12 cellular contexts compared by ENCODE assay signal in genomic region chr1:173297798-173298391, GRCh38.
DNase-seq lines count a peak whose midpoint lies in the region; ATAC-seq and TF ChIP-seq lines count a peak whose summit lies in the region.
"Had no signal": no experiment of that assay in that cellular context is flagged by ENCODE, and none has a peak within 500 bp of the region (broad histone marks: within the 10 kb centered on the region; RNA-seq: fewer than 3 reads in every experiment).

No MANE protein-coding gene starts in this region.

- no peak overlapping the region for H3K27ac ChIP-seq in gastroesophageal sphincter
- H3K27ac ChIP-seq: HL-60, ovary had no signal

- DNase-seq in activated T-cell treated with anti-CD3 and anti-CD28 coated beads for 48 hours (ENCODE audit: low read depth) (peak; percentile 30), SW480 (ENCODE audit: low spot score) (peak; percentile 10), NCI-H2227 treated with DMSO at 0.1 percent for 48 hours (lab: John Stamatoyannopoulos, UW) (no peak), RPMI8226 (no peak)
- no peak for DNase-seq in activated T-cell treated with anti-CD3 and anti-CD28 coated beads, Interleukin-2, amount 50 U/mL, for 1 hour
- DNase-seq: ovary, PC-3 had no signal

- no peak overlapping the region for H3K4me3 Mint-ChIP-seq in stimulated activated memory B cell treated with anti-CD40 and anti-IgM and Interleukin-4, amounts not matched to agents 10 μg/mL and 1 μg/mL and 100 μg/mL, for 72 hours
- H3K4me3 Mint-ChIP-seq: type B pancreatic cell had no signal

- peaks cover 10% of the 10 kb centered on the region for H3K36me3 Mint-ChIP-seq in stimulated activated memory B cell treated with anti-CD40 and anti-IgM and Interleukin-4, amounts not matched to agents 10 μg/mL and 1 μg/mL and 100 μg/mL, for 72 hours
- H3K36me3 Mint-ChIP-seq: type B pancreatic cell had no signal

- no peak for TF ChIP-seq EP300 in gastroesophageal sphincter (IDR thresholded peaks at IDR 0.05)

- H3K9me3 Mint-ChIP-seq in stimulated activated memory B cell treated with anti-CD40 and anti-IgM and Interleukin-4, amounts not matched to agents 10 μg/mL and 1 μg/mL and 100 μg/mL, for 72 hours = peaks cover 6% of the 10 kb centered on the region

- no peaks in the 10 kb centered on the region for H3K27me3 Mint-ChIP-seq in stimulated activated memory B cell treated with anti-CD40 and anti-IgM and Interleukin-4, amounts not matched to agents 10 μg/mL and 1 μg/mL and 100 μg/mL, for 72 hours
- H3K27me3 Mint-ChIP-seq: type B pancreatic cell had no signal

- peaks cover 68% of the 10 kb centered on the region for H3K4me1 Mint-ChIP-seq in stimulated activated memory B cell treated with anti-CD40 and anti-IgM and Interleukin-4, amounts not matched to agents 10 μg/mL and 1 μg/mL and 100 μg/mL, for 72 hours

- H3K9me3 ChIP-seq in gastroesophageal sphincter = no peaks in the 10 kb centered on the region
- H3K9me3 ChIP-seq: ovary had no signal

- no peaks in the 10 kb centered on the region for H3K27me3 ChIP-seq in gastroesophageal sphincter
- H3K27me3 ChIP-seq: ovary had no signal

- peak overlapping the region; percentile 88 for H3K27ac Mint-ChIP-seq in stimulated activated memory B cell treated with anti-CD40 and anti-IgM and Interleukin-4, amounts not matched to agents 10 μg/mL and 1 μg/mL and 100 μg/mL, for 72 hours

- no peak overlapping the region for H3K4me3 ChIP-seq in gastroesophageal sphincter
- H3K4me3 ChIP-seq: ovary had no signal

- ATAC-seq in HG02642 (IDR thresholded peaks at IDR 0.05; ENCODE audit: poor library complexity, unreplicated experiment) (peak; percentile 93), gastroesophageal sphincter (no peak)
- ATAC-seq in stimulated activated memory B cell treated with anti-CD40 and anti-IgM and Interleukin-4, amounts not matched to agents 10 μg/mL and 1 μg/mL and 100 μg/mL, for 72 hours = peak; percentile 95
- ATAC-seq: PC-3 had no signal

- WGBS in gastroesophageal sphincter (ENCODE audit: low coverage in 1 of 2), 2 donors = 79 to 81% methylated on average over 4 of the region's 4 CpGs

- no peak for TF ChIP-seq POLR2A in gastroesophageal sphincter (IDR thresholded peaks at IDR 0.05)

- H3K36me3 ChIP-seq in gastroesophageal sphincter = no peaks in the 10 kb centered on the region
- H3K36me3 ChIP-seq: ovary had no signal

- peaks cover 0 to 12% (median 0%) of the 10 kb centered on the region in 3 donors for H3K4me1 ChIP-seq in gastroesophageal sphincter

- TF ChIP-seq CTCF in gastroesophageal sphincter (IDR thresholded peaks at IDR 0.05) = no peak

Comparison
In these comparisons a context has a peak if more than half of its experiments do, and no peak if none do; other contexts are left out.
1. DNase-seq: peak in activated T-cell treated with anti-CD3 and anti-CD28 coated beads for 48 hours (single experiment) and SW480 (single experiment); none in activated T-cell treated with anti-CD3 and anti-CD28 coated beads, Interleukin-2, amount 50 U/mL, for 1 hour (single experiment), NCI-H2227 treated with DMSO at 0.1 percent for 48 hours (single experiment) and RPMI8226 (single experiment).